In the genomic region with DNA sequence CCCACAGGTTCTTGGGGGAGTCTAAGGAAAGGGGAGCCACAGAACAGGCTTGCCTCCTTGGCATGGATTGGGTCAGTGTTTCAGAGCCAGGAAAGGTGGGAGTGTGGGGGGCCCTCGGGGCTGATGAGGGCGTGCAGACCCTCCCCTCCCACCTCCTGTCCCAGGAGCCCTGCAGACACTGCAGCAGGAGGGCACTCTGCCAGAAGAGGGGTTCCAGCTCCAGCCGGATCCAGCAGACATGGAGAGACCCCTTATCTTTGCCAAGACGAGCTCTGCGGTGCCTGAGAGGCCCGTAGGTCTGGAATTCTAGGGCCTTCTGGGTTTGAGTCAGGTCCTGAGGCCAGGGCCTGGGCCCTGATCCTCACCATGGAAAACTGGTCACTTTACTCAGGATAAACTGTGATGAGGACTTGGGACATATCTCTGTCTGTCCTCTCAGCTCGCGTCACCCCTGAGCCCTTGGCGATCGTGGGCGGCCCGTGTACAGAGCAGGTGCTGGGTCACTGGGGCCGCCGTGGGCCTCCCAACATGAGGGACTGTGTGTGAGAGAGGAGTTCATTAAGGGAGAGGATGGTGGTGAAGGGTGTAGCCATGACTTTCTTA, we compare ENCODE assay signal across 27 cellular contexts. TPM values are rescaled to one million over a fixed set of nuclear protein-coding genes. Genes with fewer than 3 reads are reported as not detected.
DNase-seq lines count a peak whose midpoint lies in the region; FAIRE-seq and TF ChIP-seq lines count a peak whose summit lies in the region.
"Had no signal": no experiment of that assay in that cellular context is flagged by ENCODE, and none has a peak within 500 bp of the region (broad histone marks: within the 10 kb centered on the region; RNA-seq: fewer than 3 reads in every experiment).

No MANE protein-coding gene starts in this region.

- BruUV-seq in MCF 10A (replicated peaks; lab: Mats Ljungman, UMichigan) (no TSS peak), mammary epithelial cell (replicated peaks; lab: Mats Ljungman, UMichigan) (no TSS peak)

- H3K23ac ChIP-seq in H1 (ENCODE audit: insufficient read length), result no peak overlapping the region

- no peak overlapping the region for H3K56ac ChIP-seq in H1 (replicated peaks; ENCODE audit: insufficient read length, low read depth, low read length)

- H3K27ac Mint-ChIP-seq in MCF 10A (ENCODE audit: low read depth, unreplicated experiment) (peak overlapping the region; percentile 39), nephron (peak overlapping the region; percentile 14 to 90 (median 45))
- H3K27ac Mint-ChIP-seq: activated CD4-positive, alpha-beta T cell treated with anti-CD3 and anti-CD28 coated beads, Interleukin-2, amount 10 ng/mL, durations not matched to agents 7 days and 5 days; activated CD8-positive, alpha-beta memory T cell treated with anti-CD3 and anti-CD28 coated beads, Interleukin-2, amount 10 ng/mL, durations not matched to agents 7 days and 5 days; activated T-helper 1 cell treated with anti-CD3 and anti-CD28 coated beads, Interleukin-12 subunit alpha, Interleukin-12 subunit beta, Interleukin-2, Interleukin-4 antibody, amounts not matched to agents 30 ng/mL and 10 ng/mL and 1 ng/mL, durations not matched to agents 14 hours and 24 hours and 36 hours; B cell; naive thymus-derived CD8-positive, alpha-beta T cell had no signal

- H2BK120ac ChIP-seq in H1 (replicated peaks; ENCODE audit: low read depth, low read length), result peak overlapping the region; percentile 82

- dilution Hi-C loops in mammary epithelial cell (cut with HindIII; ENCODE audit: low sequenced_read_pairs), result loop anchor here (10.0 kb wide), 1 partner anchor 75 kb away; no protein-coding TSS in a partner anchor

- H3K79me1 ChIP-seq in H1 (ENCODE audit: low read depth, low read length), result no peaks in the 10 kb centered on the region

- H3K9me3 ChIP-seq in mammary epithelial cell (replicated peaks; ENCODE audit: insufficient read depth, low read length), result no peaks in the 10 kb centered on the region
- H3K9me3 ChIP-seq in H1 (ENCODE audit: insufficient read depth in 2 of 2, low read depth in 1 of 2, low read length in 1 of 2), result no peaks in the 10 kb centered on the region
- H3K9me3 ChIP-seq in vagina, result no peaks in the 10 kb centered on the region
- H3K9me3 ChIP-seq: tibial nerve had no signal

- H3K9me3 Mint-ChIP-seq in MCF 10A (ENCODE audit: unreplicated experiment), result no peaks in the 10 kb centered on the region
- H3K9me3 Mint-ChIP-seq in nephron, result no peaks in the 10 kb centered on the region
- H3K9me3 Mint-ChIP-seq: activated CD4-positive, alpha-beta T cell treated with anti-CD3 and anti-CD28 coated beads, Interleukin-2, amount 10 ng/mL, durations not matched to agents 7 days and 5 days; activated naive CD4-positive, alpha-beta T cell treated with anti-CD3 and anti-CD28 coated beads, Interleukin-2, amount 50 U/mL, for 24 hours; activated T-helper 1 cell treated with anti-CD3 and anti-CD28 coated beads, Interleukin-12 subunit alpha, Interleukin-12 subunit beta, Interleukin-2, Interleukin-4 antibody, amounts not matched to agents 30 ng/mL and 10 ng/mL and 1 ng/mL, durations not matched to agents 14 hours and 24 hours and 36 hours; naive thymus-derived CD8-positive, alpha-beta T cell had no signal

- H3K4me2 ChIP-seq in mammary epithelial cell (ENCODE audit: insufficient read depth, low read depth, low read length) (no peak overlapping the region), H1 (ENCODE audit: insufficient read depth in 1 of 2, low read depth in 2 of 2, low read length in 2 of 2) (peak overlapping the region; percentile 9 to 38; a peak in 2 of 4 replicates)

- H3K4me1 Mint-ChIP-seq in MCF 10A (ENCODE audit: insufficient read depth, unreplicated experiment), result no peaks in the 10 kb centered on the region
- peaks cover 68% of the 10 kb centered on the region for H3K4me1 Mint-ChIP-seq in nephron
- H3K4me1 Mint-ChIP-seq: activated CD4-positive, alpha-beta T cell treated with anti-CD3 and anti-CD28 coated beads, Interleukin-2, amount 10 ng/mL, durations not matched to agents 7 days and 5 days; activated naive CD4-positive, alpha-beta T cell treated with anti-CD3 and anti-CD28 coated beads, Interleukin-2, amount 50 U/mL, for 24 hours; B cell had no signal

- H3K27ac ChIP-seq in mammary epithelial cell (ENCODE audit: insufficient read depth, low read depth, low read length) (no peak overlapping the region), H1 (ENCODE audit: low read depth, low read length) (peak overlapping the region; percentile 40; the same call in 1 of the 2 replicates), vagina (peak overlapping the region; percentile 79)
- H3K27ac ChIP-seq: tibial nerve, VCaP had no signal

- CTCF ChIA-PET in MCF 10A (lab: Yijun Ruan, JAX) (interaction anchor here (0.7 to 1.3 kb wide), 2 partner anchors 186 to 787 kb away, joined by 3 to 5 read pairs; no protein-coding TSS in a partner anchor), mammary epithelial cell (lab: Charles Lee; ENCODE audit: low non-redundant PET) (no interaction called here), H1 (lab: Charles Lee; ENCODE audit: partially characterized antibody) (interaction anchor here (1.0 to 2.4 kb wide), 5 partner anchors 9 to 111 kb away, joined by 3 to 11 read pairs (median 5); no protein-coding TSS in a partner anchor)

- H3K27me3 ChIP-seq in mammary epithelial cell (ENCODE audit: insufficient read depth, low read length) (no peaks in the 10 kb centered on the region), H1 (replicated peaks in 1 of 4; ENCODE audit: control insufficient read depth in 3 of 4, extremely low read depth in 1 of 4, insufficient read depth in 3 of 4, low read length in 3 of 4) (no peaks in the 10 kb centered on the region; a peak in 2 of 7 replicates), vagina (no peaks in the 10 kb centered on the region)

- peak overlapping the region; percentile 65 for H4K5ac ChIP-seq in H1 (ENCODE audit: insufficient read length, low read depth, low read length)

- H4K8ac ChIP-seq in H1 (ENCODE audit: extremely low read depth, insufficient read depth, low read length), result peak overlapping the region; percentile 83

- H2BK5ac ChIP-seq in H1 (ENCODE audit: low read depth, low read length), result 0 out of 2 replicates have a peak overlapping the region, but pooled peaks have one; percentile 2

- H3K4me3 Mint-ChIP-seq in MCF 10A (ENCODE audit: unreplicated experiment) (no peak overlapping the region), nephron (peak overlapping the region in 1 of 3 experiments; percentile 30)
- H3K4me3 Mint-ChIP-seq: activated CD4-positive, alpha-beta T cell treated with anti-CD3 and anti-CD28 coated beads, Interleukin-2, amount 10 ng/mL, durations not matched to agents 7 days and 5 days; activated CD8-positive, alpha-beta memory T cell treated with anti-CD3 and anti-CD28 coated beads, Interleukin-2, amount 10 ng/mL, durations not matched to agents 7 days and 5 days; activated naive CD4-positive, alpha-beta T cell treated with anti-CD3 and anti-CD28 coated beads, Interleukin-2, amount 50 U/mL, for 24 hours; activated T-helper 1 cell treated with anti-CD3 and anti-CD28 coated beads, Interleukin-12 subunit alpha, Interleukin-12 subunit beta, Interleukin-2, Interleukin-4 antibody, amounts not matched to agents 30 ng/mL and 10 ng/mL and 1 ng/mL, durations not matched to agents 14 hours and 24 hours and 36 hours; B cell; naive thymus-derived CD8-positive, alpha-beta T cell had no signal

- TF ChIP-seq RAD21 in H1 (IDR thresholded peaks at IDR 0.05 in 1 of 2, conservative IDR thresholded peaks at IDR 0.05 in 1 of 2; ENCODE audit: low read depth in 2 of 2, low read length in 2 of 2), result no peak

- intact Hi-C loops in MCF 10A (cut with micrococcal nuclease), result no loop called here
- intact Hi-C loops in mammary epithelial cell (cut with micrococcal nuclease), result no loop called here
- intact Hi-C loops in vagina (cut with DNase I), result loop anchor here (10.0 kb wide), 1 partner anchor 725 kb away; a partner anchor contains a TSS

- H2AFZ ChIP-seq in mammary epithelial cell (ENCODE audit: low read depth, low read length), result no peak overlapping the region
- H2AFZ ChIP-seq in H1 (ENCODE audit: low read length), result no peak overlapping the region

- peak overlapping the region; percentile 15; the same call in 1 of the 2 replicates for H2BK20ac ChIP-seq in H1 (ENCODE audit: low read length)

- no peaks in the 10 kb centered on the region for H3K36me3 ChIP-seq in mammary epithelial cell (ENCODE audit: insufficient read depth, low read length)
- no peaks in the 10 kb centered on the region for H3K36me3 ChIP-seq in H1 (ENCODE audit: control insufficient read depth in 2 of 4, insufficient read depth in 4 of 4, low read length in 3 of 4)
- no peaks in the 10 kb centered on the region for H3K36me3 ChIP-seq in vagina

- 94% methylated on average over 6 of the region's 14 CpGs for WGBS in mammary epithelial cell (ENCODE audit: low coverage, missing lambda C conversion rate)
- WGBS in H1 (ENCODE audit: extremely low coverage in 1 of 2, insufficient coverage in 1 of 2, insufficient read length in 1 of 2, insufficient replicate concordance in 2 of 2, low coverage in 1 of 2, low lambda C conversion rate in 2 of 2, missing lambda C conversion rate in 1 of 2), 2 experiments, result 83% methylated on average over 14 of the region's 14 CpGs; no CpG with 5 or more reads in 1 of the 2 experiments

- H3K27me3 Mint-ChIP-seq in MCF 10A (ENCODE audit: insufficient read depth, unreplicated experiment) (peaks cover 23% of the 10 kb centered on the region), nephron (ENCODE audit: low read depth) (peaks cover 14% of the 10 kb centered on the region)
- H3K27me3 Mint-ChIP-seq: activated CD4-positive, alpha-beta T cell treated with anti-CD3 and anti-CD28 coated beads, Interleukin-2, amount 10 ng/mL, durations not matched to agents 7 days and 5 days; activated CD8-positive, alpha-beta memory T cell treated with anti-CD3 and anti-CD28 coated beads, Interleukin-2, amount 10 ng/mL, durations not matched to agents 7 days and 5 days; activated naive CD4-positive, alpha-beta T cell treated with anti-CD3 and anti-CD28 coated beads, Interleukin-2, amount 50 U/mL, for 24 hours had no signal

- H3K4ac ChIP-seq in H1 (replicated peaks; ENCODE audit: insufficient read length, low read depth, low read length), result peak overlapping the region; percentile 29

- H2BK15ac ChIP-seq in H1 (ENCODE audit: low read length), result no peak overlapping the region

- H3K23me2 ChIP-seq in H1 (ENCODE audit: low read depth, low read length), result no peaks in the 10 kb centered on the region

- H3K4me3 ChIP-seq in mammary epithelial cell (replicated peaks in 1 of 3; ENCODE audit: insufficient read depth in 1 of 3, low read depth in 2 of 3, low read length in 3 of 3) (no peak overlapping the region), H1 (ENCODE audit: extremely low read depth in 1 of 4, insufficient read depth in 2 of 4, low read depth in 3 of 4, low read length in 4 of 4) (no peak overlapping the region), vagina (no peak overlapping the region)
- H3K4me3 ChIP-seq: tibial nerve had no signal

- H4K91ac ChIP-seq in H1 (replicated peaks; ENCODE audit: insufficient read length, low read length), result peak overlapping the region; percentile 84

- TF ChIP-seq POLR2A in H1 (IDR thresholded peaks at IDR 0.05; ENCODE audit: control extremely low read depth in 1 of 2, low read depth in 2 of 2, low read length in 2 of 2) (no peak), vagina (IDR thresholded peaks at IDR 0.05) (no peak)

- TF ChIP-seq CTCF in MCF 10A (IDR thresholded peaks at IDR 0.05; ENCODE audit: unreplicated experiment), result no peak
- no peak for TF ChIP-seq CTCF in mammary epithelial cell (conservative IDR thresholded peaks at IDR 0.05 in 1 of 2, IDR thresholded peaks at IDR 0.05 in 1 of 2; ENCODE audit: extremely low read depth in 1 of 2, insufficient read depth in 1 of 2, low read depth in 1 of 2, low read length in 2 of 2)
- no peak for TF ChIP-seq CTCF in H1 (IDR thresholded peaks at IDR 0.05; ENCODE audit: control extremely low read depth in 1 of 3, insufficient read depth in 1 of 3, low read depth in 1 of 3, low read length in 3 of 3)
- no peak for TF ChIP-seq CTCF in nephron (IDR thresholded peaks at IDR 0.05; ENCODE audit: unreplicated experiment in 3 of 3)
- no peak for TF ChIP-seq CTCF in vagina (IDR thresholded peaks at IDR 0.05)

- no peak for FAIRE-seq in H1 (lab: Jason Lieb, UNC)
- FAIRE-seq: H54 had no signal

- POLR2A ChIA-PET in MCF 10A (lab: Yijun Ruan, JAX) (no interaction called here), H1 (lab: Charles Lee; ENCODE audit: partially characterized antibody) (interaction anchor here (1.0 to 1.4 kb wide), 2 partner anchors 16 to 28 kb away, joined by 3 read pairs; no protein-coding TSS in a partner anchor)

- peak overlapping the region; percentile 65; the same call in 1 of the 2 replicates for H3K18ac ChIP-seq in H1 (ENCODE audit: extremely low read depth, low read length)

- no peak for TF ChIP-seq EP300 in H1 (IDR thresholded peaks at IDR 0.05; ENCODE audit: borderline replicate concordance in 1 of 2, low read depth in 2 of 2, low read length in 2 of 2)

- no peak overlapping the region for H3K9ac ChIP-seq in mammary epithelial cell (ENCODE audit: insufficient read depth, low read length)
- peak overlapping the region in 2 of 4 experiments; percentile 18 to 29; a peak in 2 of 7 replicates for H3K9ac ChIP-seq in H1 (replicated peaks in 1 of 4; ENCODE audit: extremely low read depth in 1 of 4, low read depth in 3 of 4, low read length in 3 of 4)

- H3K36me3 Mint-ChIP-seq in MCF 10A (ENCODE audit: insufficient read depth, unreplicated experiment), result no peaks in the 10 kb centered on the region
- no peaks in the 10 kb centered on the region for H3K36me3 Mint-ChIP-seq in nephron (ENCODE audit: low read depth)
- H3K36me3 Mint-ChIP-seq: activated CD8-positive, alpha-beta memory T cell treated with anti-CD3 and anti-CD28 coated beads, Interleukin-2, amount 10 ng/mL, durations not matched to agents 7 days and 5 days; activated naive CD4-positive, alpha-beta T cell treated with anti-CD3 and anti-CD28 coated beads, Interleukin-2, amount 50 U/mL, for 24 hours; naive thymus-derived CD8-positive, alpha-beta T cell had no signal

- peak overlapping the region; percentile 88 for H2BK12ac ChIP-seq in H1 (ENCODE audit: low read depth, low read length)

- no peak overlapping the region for H3K14ac ChIP-seq in H1 (ENCODE audit: insufficient read length)

- H3K4me1 ChIP-seq in mammary epithelial cell (ENCODE audit: insufficient read depth, low read length) (no peaks in the 10 kb centered on the region), H1 (replicated peaks in 1 of 4; ENCODE audit: control insufficient read depth in 3 of 4, insufficient read depth in 4 of 4, low read length in 3 of 4) (peaks cover 0 to 33% (median 21%) of the 10 kb centered on the region in 4 experiments; a peak in 6 of 7 replicates), vagina (peaks cover 24% of the 10 kb centered on the region)

- H4K20me1 ChIP-seq in mammary epithelial cell (ENCODE audit: insufficient read depth, low read length) (no peaks in the 10 kb centered on the region), H1 (replicated peaks in 1 of 2; ENCODE audit: control insufficient read depth in 1 of 2, insufficient read depth in 2 of 2, low read length in 2 of 2) (no peaks in the 10 kb centered on the region)

- H3K79me2 ChIP-seq in mammary epithelial cell (ENCODE audit: insufficient read depth, low read length) (no peaks in the 10 kb centered on the region), H1 (ENCODE audit: control insufficient read depth in 1 of 2, insufficient read depth in 2 of 2, low read length in 2 of 2) (no peaks in the 10 kb centered on the region)

- no peak for DNase-seq in MCF 10A (ENCODE audit: unreplicated experiment)
- DNase-seq in mammary epithelial cell, result no peak
- no peak for DNase-seq in H1 (ENCODE audit: low read depth in 1 of 2, low spot score in 2 of 2)
- no peak for DNase-seq in vagina (ENCODE audit: extremely low spot score in 2 of 2)
- DNase-seq in SIG-M5 treated with dmso at 0.1 percent for 504 hours (lab: John Stamatoyannopoulos, UW; ENCODE audit: unreplicated experiment), result no peak
- DNase-seq in activated effector memory CD4-positive, alpha-beta T cell treated with anti-CD3 and anti-CD28 coated beads, Interleukin-2, amount 50 U/mL, for 16 hours, result no peak
- DNase-seq in AG08396 (ENCODE audit: low spot score), result no peak
- DNase-seq: activated CD4-positive, alpha-beta T cell treated with anti-CD3 and anti-CD28 coated beads, Interleukin-2, amount 10 ng/mL, durations not matched to agents 7 days and 5 days; activated CD8-positive, alpha-beta memory T cell treated with anti-CD3 and anti-CD28 coated beads, Interleukin-2, amount 10 ng/mL, durations not matched to agents 7 days and 5 days; anterior cingulate cortex; caudate nucleus; dermis blood vessel endothelial cell; DMS79; midbrain; naive thymus-derived CD8-positive, alpha-beta T cell; NCI-H1048; NCI-H1694 treated with DMSO at 0.1 percent for 48 hours; NCI-H69 had no signal

- H2AK5ac ChIP-seq in H1 (ENCODE audit: low read depth, low read length), result no peak overlapping the region

- in situ Hi-C loops in mammary epithelial cell (cut with MboI; ENCODE audit: low sequenced_read_pairs in 2 of 2), result loop anchor here in 1 of 2 donors (25.0 kb wide), 1 partner anchor 798 kb away; no protein-coding TSS in a partner anchor

RNA-seq across cellular contexts. Expression of a gene that starts 13.8 kb away (rescaled TPM):
- total RNA-seq in MCF 10A (2022) (not detected in 2 replicates), mammary epithelial cell (10 to 100 TPM in 1 of 2 donors, under 1 TPM in 1; 0.83 to 75.5 TPM), vagina (126 TPM)
- polyA plus RNA-seq in mammary epithelial cell (20.8 TPM), H1 (2011; rRNA removed) (0.17 and 0.49 TPM in 2 replicates)
- 33.5 TPM for polyA minus RNA-seq in mammary epithelial cell
- total RNA-seq in H1 (2021; fragmentation: NEBNext Ultra II Directional; extraction: Animal tissue kit (Norgen Biotek cat#: 25700)), result 1.1 and 1.3 TPM in 2 replicates
- polyA plus RNA-seq in H1 (2011; cell fraction: cytosol; rRNA removed), result 0.12 TPM
- polyA plus RNA-seq in H1 (2011; cell fraction: nucleus; rRNA removed), result 0.46 TPM
- polyA plus RNA-seq in H1 (2012, experiment 1 of 2), result 0.13 to 0.48 TPM in 2 of 4 replicates, not detected in the others
- 0.07 TPM for polyA plus RNA-seq in H1 (2012, experiment 2 of 2)
- polyA plus RNA-seq in H1 (2013, experiment 1 of 2), result 5.1 TPM
- 5.0 TPM for polyA plus RNA-seq in H1 (2013, experiment 2 of 2)
- polyA minus RNA-seq in H1 (2011; rRNA and poly(A)+ RNA removed), result 0.12 and 0.16 TPM in 2 replicates
- polyA minus RNA-seq in H1 (2011; cell fraction: cytosol; rRNA and poly(A)+ RNA removed), result not detected
- polyA minus RNA-seq in H1 (2011; cell fraction: nucleus; rRNA and poly(A)+ RNA removed), result not detected
- total RNA-seq: A172; activated CD4-positive, alpha-beta T cell treated with anti-CD3 and anti-CD28 coated beads, Interleukin-2, amount 10 ng/mL, durations not matched to agents 7 days and 5 days; activated CD8-positive, alpha-beta memory T cell treated with anti-CD3 and anti-CD28 coated beads, Interleukin-2, amount 10 ng/mL, durations not matched to agents 7 days and 5 days; activated T-helper 1 cell treated with anti-CD3 and anti-CD28 coated beads, Interleukin-12 subunit alpha, Interleukin-12 subunit beta, Interleukin-2, Interleukin-4 antibody, amounts not matched to agents 30 ng/mL and 10 ng/mL and 1 ng/mL, durations not matched to agents 14 hours and 24 hours and 36 hours; B cell; naive thymus-derived CD8-positive, alpha-beta T cell; T-helper 2 cell treated with Interferon-gamma antibody and Interleukin-4, amounts not matched to agents 100 ng/mL and 5 ng/mL, for 36 hours had no signal
- polyA plus RNA-seq: naive thymus-derived CD8-positive, alpha-beta T cell had no signal
